8 cellular contexts compared by ENCODE assay signal in the genomic region with DNA sequence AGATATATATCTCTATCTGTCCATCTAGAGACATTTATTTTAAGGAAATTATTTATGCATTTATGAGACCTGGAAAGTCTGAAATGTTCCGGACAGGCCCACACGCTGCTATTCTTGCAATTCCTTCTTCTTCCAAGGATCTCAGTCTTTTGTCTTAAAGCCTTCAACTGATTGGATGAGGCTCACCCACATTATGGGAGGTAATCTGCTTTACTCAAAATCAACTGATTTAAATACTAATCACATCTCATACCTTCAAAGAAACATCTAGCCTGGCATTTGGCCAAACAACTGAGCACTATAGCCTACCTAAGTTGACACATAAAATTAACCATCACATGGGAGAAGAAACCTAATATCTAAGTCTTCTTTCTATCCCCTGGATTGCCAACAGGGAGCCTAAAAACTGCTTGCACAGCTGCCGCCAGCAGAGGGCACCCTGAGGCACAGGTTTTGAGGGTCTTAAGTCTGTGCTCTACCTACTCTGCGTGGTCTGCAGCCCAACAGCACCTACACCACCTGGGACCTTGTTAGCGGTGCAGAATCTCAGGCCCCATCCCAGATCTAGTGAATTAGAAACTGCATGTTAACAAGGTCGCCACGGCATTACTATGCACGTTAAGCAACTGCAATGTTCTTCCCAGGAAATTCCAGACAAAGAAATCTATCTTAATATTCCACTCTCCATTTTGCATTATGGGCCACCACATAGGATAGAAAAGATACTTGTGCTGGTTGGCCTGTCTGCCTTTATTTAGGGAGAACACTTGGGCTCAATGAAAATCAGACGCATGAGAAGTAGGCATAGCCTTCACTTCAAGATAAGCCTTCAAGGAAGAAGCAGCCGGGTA.
DNase-seq lines count a peak whose midpoint lies in the region; ATAC-seq and TF ChIP-seq lines count a peak whose summit lies in the region.

No MANE protein-coding gene starts in this region.

- H3K27me3 ChIP-seq in BE2C (no peaks in the 10 kb centered on the region), neural cell (ENCODE audit: insufficient read depth, low read depth, low read length) (no peaks in the 10 kb centered on the region)

- TF ChIP-seq RAD21 in neural cell (conservative IDR thresholded peaks at IDR 0.05): no peak

- no peaks in the 10 kb centered on the region for H4K20me1 ChIP-seq in neural cell (ENCODE audit: insufficient read depth)

- no peaks in the 10 kb centered on the region for H3K4me1 ChIP-seq in BE2C

- DNase-seq in BE2C: peak; percentile 39
- DNase-seq in NCI-H446 treated with DMSO at 0.1 percent for 48 hours (lab: John Stamatoyannopoulos, UW): peak; percentile 66
- DNase-seq in dermis blood vessel endothelial cell: peak; percentile 61

- no peaks in the 10 kb centered on the region for H3K9me3 ChIP-seq in BE2C
- no peaks in the 10 kb centered on the region for H3K9me3 ChIP-seq in neural cell (ENCODE audit: low read length)

- H3K9me2 ChIP-seq in neural cell (ENCODE audit: insufficient read depth, low read length): no peaks in the 10 kb centered on the region

- no peaks in the 10 kb centered on the region for H3F3A ChIP-seq in neural cell (ENCODE audit: insufficient read depth, low read length, poor library complexity, severe bottlenecking)

- H3K4me3 ChIP-seq in BE2C (ENCODE audit: low read depth, low read length): no peak overlapping the region
- no peak overlapping the region for H3K4me3 ChIP-seq in neural cell (ENCODE audit: low read length)

- H3K27ac ChIP-seq in neural cell (ENCODE audit: low read length): no peak overlapping the region

- no peak overlapping the region for H2AFZ ChIP-seq in neural cell (ENCODE audit: low read depth, low read length)

- no peak overlapping the region for H3K4me2 ChIP-seq in neural cell (ENCODE audit: low read length)

- H3K79me2 ChIP-seq in neural cell (replicated peaks; ENCODE audit: insufficient read depth, low read length): no peaks in the 10 kb centered on the region

- TF ChIP-seq EP300 in neural cell (conservative IDR thresholded peaks at IDR 0.05; ENCODE audit: poor library complexity, severe bottlenecking): no peak

- H3K36me3 ChIP-seq in BE2C (no peaks in the 10 kb centered on the region), neural cell (ENCODE audit: insufficient read depth, low read length) (no peaks in the 10 kb centered on the region)

- peak; percentile 55 for ATAC-seq in GM18907 (IDR thresholded peaks at IDR 0.05; ENCODE audit: unreplicated experiment)
- no peak for ATAC-seq in HG02938 (IDR thresholded peaks at IDR 0.05; ENCODE audit: unreplicated experiment)
- ATAC-seq in HG03457 (IDR thresholded peaks at IDR 0.05; ENCODE audit: unreplicated experiment): no peak
- no peak for ATAC-seq in HG03108 (IDR thresholded peaks at IDR 0.05; ENCODE audit: unreplicated experiment)

- H3K9ac ChIP-seq in neural cell (ENCODE audit: low read length): no peak overlapping the region

- peak; percentile 68 for TF ChIP-seq CTCF in BE2C (IDR thresholded peaks at IDR 0.05; ENCODE audit: low read depth, low read length)
- TF ChIP-seq CTCF in neural cell (IDR thresholded peaks at IDR 0.05; ENCODE audit: poor library complexity, severe bottlenecking): peak; percentile 31

TF ChIP-seq in neural cell, 6 proteins besides CTCF, POLR2A, EP300 and RAD21:
- TF ChIP-seq POLR2AphosphoS5 (IDR thresholded peaks at IDR 0.05): no peak
- TF ChIP-seq SMC3 (conservative IDR thresholded peaks at IDR 0.05; ENCODE audit: poor library complexity): peak; percentile 19
